Comparison of ENCODE assay signal across 8 cellular contexts in the genomic region with DNA sequence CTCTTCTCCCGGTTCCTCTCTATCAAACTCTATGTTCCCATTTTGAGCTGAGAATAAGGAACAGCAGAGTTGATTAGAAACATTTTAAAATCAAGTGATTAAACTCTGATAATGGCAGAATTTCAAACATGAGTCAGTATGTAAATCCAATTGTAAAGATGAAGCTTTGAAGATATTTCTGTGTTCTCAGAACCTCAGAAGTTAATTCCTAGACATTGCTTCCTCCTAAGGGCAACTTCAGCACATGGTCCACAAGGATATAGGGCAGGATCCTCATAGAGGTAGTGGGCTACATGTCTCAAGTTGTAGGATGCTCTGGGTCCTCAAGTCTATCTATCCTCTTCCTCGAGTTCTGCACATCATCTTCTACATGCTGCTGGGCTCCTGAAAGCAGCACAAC. TPM values are rescaled to one million over a fixed set of nuclear protein-coding genes. Genes with fewer than 3 reads are reported as not detected.
DNase-seq lines count a peak whose midpoint lies in the region; ATAC-seq and TF ChIP-seq lines count a peak whose summit lies in the region.

No MANE protein-coding gene starts in this region.

- H3K4me3 Mint-ChIP-seq in activated CD4-positive, alpha-beta T cell treated with anti-CD3 and anti-CD28 coated beads, Interleukin-2, amount 10 ng/mL, durations not matched to agents 24 days and 14 days: peak overlapping the region; percentile 43

- peaks cover 9% of the 10 kb centered on the region for H3K27me3 Mint-ChIP-seq in activated CD4-positive, alpha-beta T cell treated with anti-CD3 and anti-CD28 coated beads, Interleukin-2, amount 10 ng/mL, durations not matched to agents 24 days and 14 days

- TF ChIP-seq CTCF in mammary epithelial cell (conservative IDR thresholded peaks at IDR 0.05 in 1 of 2, IDR thresholded peaks at IDR 0.05 in 1 of 2; ENCODE audit: extremely low read depth in 1 of 2, insufficient read depth in 1 of 2, low read depth in 1 of 2, low read length in 2 of 2): no peak
- TF ChIP-seq CTCF in right lobe of liver (IDR thresholded peaks at IDR 0.05): no peak

- in situ Hi-C loops in mammary epithelial cell (cut with MboI; ENCODE audit: low sequenced_read_pairs in 2 of 2): loop anchor here in 1 of 2 donors (25.0 kb wide), 1 partner anchor 872 kb away; no protein-coding TSS in a partner anchor

- H3K9me3 ChIP-seq in mammary epithelial cell (replicated peaks; ENCODE audit: insufficient read depth, low read length): no peaks in the 10 kb centered on the region
- no peaks in the 10 kb centered on the region for H3K9me3 ChIP-seq in right lobe of liver

- H3K4me3 ChIP-seq in mammary epithelial cell (replicated peaks in 1 of 3; ENCODE audit: insufficient read depth in 1 of 3, low read depth in 2 of 3, low read length in 3 of 3) (no peak overlapping the region), right lobe of liver (no peak overlapping the region)

- peak overlapping the region; percentile 92 for H3K27ac Mint-ChIP-seq in activated CD4-positive, alpha-beta T cell treated with anti-CD3 and anti-CD28 coated beads, Interleukin-2, amount 10 ng/mL, durations not matched to agents 24 days and 14 days

- peak; percentile 2 for ATAC-seq in HG03378 (IDR thresholded peaks at IDR 0.05; ENCODE audit: unreplicated experiment)
- ATAC-seq in stimulated activated naive CD8-positive, alpha-beta T cell treated with anti-CD3 and anti-CD28 coated beads, Interleukin-15, Interleukin-2, amounts not matched to agents 100 U/mL and 50 U/mL, for 24 hours: peak; percentile 10
- no peak for ATAC-seq in HG03025 (IDR thresholded peaks at IDR 0.05; ENCODE audit: low FRiP score, unreplicated experiment)
- ATAC-seq in right lobe of liver: no peak

- H3K9ac ChIP-seq in mammary epithelial cell (ENCODE audit: insufficient read depth, low read length): no peak overlapping the region

- H3K4me2 ChIP-seq in mammary epithelial cell (ENCODE audit: insufficient read depth, low read depth, low read length): peak overlapping the region; percentile 37

- H3K36me3 Mint-ChIP-seq in activated CD4-positive, alpha-beta T cell treated with anti-CD3 and anti-CD28 coated beads, Interleukin-2, amount 10 ng/mL, durations not matched to agents 24 days and 14 days (ENCODE audit: low read depth): peaks cover 5% of the 10 kb centered on the region

- CTCF ChIA-PET in mammary epithelial cell (lab: Charles Lee; ENCODE audit: low non-redundant PET): no interaction called here

- no peaks in the 10 kb centered on the region for H4K20me1 ChIP-seq in mammary epithelial cell (ENCODE audit: insufficient read depth, low read length)

- H3K36me3 ChIP-seq in mammary epithelial cell (ENCODE audit: insufficient read depth, low read length) (no peaks in the 10 kb centered on the region), right lobe of liver (no peaks in the 10 kb centered on the region)

- no peaks in the 10 kb centered on the region for H3K9me3 Mint-ChIP-seq in activated CD4-positive, alpha-beta T cell treated with anti-CD3 and anti-CD28 coated beads, Interleukin-2, amount 10 ng/mL, durations not matched to agents 24 days and 14 days

- H3K27me3 ChIP-seq in mammary epithelial cell (ENCODE audit: insufficient read depth, low read length) (no peaks in the 10 kb centered on the region), right lobe of liver (no peaks in the 10 kb centered on the region)

- intact Hi-C loops in activated CD4-positive, alpha-beta T cell treated with anti-CD3 and anti-CD28 coated beads, Interleukin-2, amount 10 ng/mL, durations not matched to agents 24 days and 14 days (cut with micrococcal nuclease): loop anchor here (1.0 to 10.0 kb wide), 9 partner anchors 14 to 984 kb away; a partner anchor contains a TSS
- intact Hi-C loops in mammary epithelial cell (cut with micrococcal nuclease) (no loop called here), right lobe of liver (cut with DNase I) (no loop called here)

- WGBS in mammary epithelial cell (ENCODE audit: low coverage, missing lambda C conversion rate): 84% methylated on average over 2 of the region's 2 CpGs
- WGBS in right lobe of liver (ENCODE audit: insufficient coverage, low coverage, low lambda C conversion rate, missing lambda C conversion rate): 48% methylated on average over 2 of the region's 2 CpGs

- H3K4me1 ChIP-seq in mammary epithelial cell (ENCODE audit: insufficient read depth, low read length) (peaks cover 43% of the 10 kb centered on the region), right lobe of liver (no peaks in the 10 kb centered on the region)

- no peak for TF ChIP-seq POLR2A in right lobe of liver (IDR thresholded peaks at IDR 0.05)

- no peak for DNase-seq in activated CD4-positive, alpha-beta T cell treated with anti-CD3 and anti-CD28 coated beads, Interleukin-2, amount 10 ng/mL, durations not matched to agents 24 days and 14 days
- DNase-seq in activated CD4-positive, alpha-beta T cell treated with anti-CD3 and anti-CD28 coated beads for 48 hours: no peak
- no peak for DNase-seq in mammary epithelial cell
- no peak for DNase-seq in stimulated activated naive CD8-positive, alpha-beta T cell treated with anti-CD3 and anti-CD28 coated beads, Interleukin-15, Interleukin-2, amounts not matched to agents 100 U/mL and 50 U/mL, for 24 hours
- DNase-seq in T-helper 9 cell: no peak
- no peak for DNase-seq in right lobe of liver

- H2AFZ ChIP-seq in mammary epithelial cell (ENCODE audit: low read depth, low read length): peak overlapping the region; percentile 83

- H3K4me1 Mint-ChIP-seq in activated CD4-positive, alpha-beta T cell treated with anti-CD3 and anti-CD28 coated beads, Interleukin-2, amount 10 ng/mL, durations not matched to agents 24 days and 14 days: peaks cover 20% of the 10 kb centered on the region

- no peaks in the 10 kb centered on the region for H3K79me2 ChIP-seq in mammary epithelial cell (ENCODE audit: insufficient read depth, low read length)

- BruUV-seq in mammary epithelial cell (replicated peaks; lab: Mats Ljungman, UMichigan): TSS peak; percentile 79

- H3K27ac ChIP-seq in mammary epithelial cell (ENCODE audit: insufficient read depth, low read depth, low read length) (peak overlapping the region; percentile 85), right lobe of liver (no peak overlapping the region)

- dilution Hi-C loops in mammary epithelial cell (cut with HindIII; ENCODE audit: low sequenced_read_pairs): no loop called here

RNA-seq across cellular contexts. Expression of a gene that starts 46.3 kb away (rescaled TPM):
- 2.0 and 2.1 TPM in 2 replicates for total RNA-seq in activated CD4-positive, alpha-beta T cell treated with anti-CD3 and anti-CD28 coated beads, Interleukin-2, amount 10 ng/mL, durations not matched to agents 24 days and 14 days
- total RNA-seq in mammary epithelial cell (10 to 100 TPM in 1 of 2 donors, under 1 TPM in 1; 0.33 to 14.3 TPM), right lobe of liver (1 to 10 TPM in 3 of 6 experiments, under 1 TPM in 3; 0.55 to 1.5 (median 1.1) TPM)
- 4.0 TPM for polyA plus RNA-seq in mammary epithelial cell
- 26.6 TPM for polyA minus RNA-seq in mammary epithelial cell

Comparison
In these comparisons a context has a peak if more than half of its experiments do, and no peak if none do; other contexts are left out.
1. ATAC-seq: peak in HG03378 (single experiment) and stimulated activated naive CD8-positive, alpha-beta T cell treated with anti-CD3 and anti-CD28 coated beads, Interleukin-15, Interleukin-2, amounts not matched to agents 100 U/mL and 50 U/mL, for 24 hours (single experiment); none in HG03025 (single experiment) and right lobe of liver (0 of 4).